Comparison of ENCODE assay signal across 8 cellular contexts in the genomic region with DNA sequence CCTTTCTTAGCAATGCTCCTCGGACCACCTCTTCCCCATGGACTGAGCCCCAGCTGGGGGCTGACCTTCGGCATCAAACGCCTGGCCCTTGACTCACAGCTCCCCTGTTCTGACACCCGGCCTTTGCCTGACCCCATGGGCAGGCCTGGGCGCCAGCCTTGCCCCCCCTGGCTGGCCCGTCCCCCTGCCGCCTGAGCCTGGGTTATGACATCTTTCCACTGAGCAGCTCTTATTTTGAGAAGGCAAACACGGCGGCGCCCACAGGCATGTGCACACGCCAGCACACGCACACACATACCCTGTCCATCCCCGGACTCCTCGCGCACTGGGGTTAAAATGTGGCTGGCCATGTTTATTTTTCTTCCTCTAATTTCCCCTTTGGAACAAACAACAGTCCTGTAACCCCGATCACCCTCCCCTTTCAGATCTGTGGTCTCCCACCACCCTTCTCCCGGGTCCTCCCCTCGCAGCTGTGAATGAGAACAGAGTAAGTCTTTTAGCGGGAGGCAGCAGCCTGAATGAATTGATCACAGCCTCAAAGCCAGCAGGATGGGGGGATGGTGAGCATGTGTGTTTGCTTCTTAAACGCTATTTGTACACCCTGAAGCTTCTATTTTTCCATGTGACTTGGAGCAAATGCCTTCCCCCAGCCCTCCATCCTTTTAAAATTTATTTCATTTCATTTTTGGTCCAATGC. TPM values are rescaled to one million over a fixed set of nuclear protein-coding genes. Genes with fewer than 3 reads are reported as not detected.
DNase-seq lines count a peak whose midpoint lies in the region; ATAC-seq and TF ChIP-seq lines count a peak whose summit lies in the region.

No MANE protein-coding gene starts in this region.

- H3K79me2 ChIP-seq in fibroblast of lung (ENCODE audit: control insufficient read depth, insufficient read depth, low read length) = no peaks in the 10 kb centered on the region

- H3K27ac Mint-ChIP-seq in T-helper 17 cell = no peak overlapping the region

- H3K27me3 ChIP-seq in fibroblast of lung (ENCODE audit: control insufficient read depth, insufficient read depth, low read length) = no peaks in the 10 kb centered on the region
- H3K27me3 ChIP-seq in neuron (ENCODE audit: insufficient read depth, low read length) = no peaks in the 10 kb centered on the region

- H3K4me1 Mint-ChIP-seq in T-helper 17 cell = peaks cover 2% of the 10 kb centered on the region

- H3K36me3 ChIP-seq in fibroblast of lung (ENCODE audit: control insufficient read depth, insufficient read depth, low read length) = no peaks in the 10 kb centered on the region
- H3K36me3 ChIP-seq in neuron (ENCODE audit: insufficient read depth, low read length) = no peaks in the 10 kb centered on the region

- peaks cover 77% of the 10 kb centered on the region for H3K27me3 Mint-ChIP-seq in T-helper 17 cell

- H3K9ac ChIP-seq in fibroblast of lung (ENCODE audit: insufficient read depth, low read length) = peak overlapping the region; percentile 63

- H3K4me3 ChIP-seq in fibroblast of lung (replicated peaks in 1 of 4; ENCODE audit: control extremely low read depth in 1 of 4, insufficient read depth in 1 of 4, low read depth in 3 of 4, low read length in 4 of 4) (no peak overlapping the region), neuron (ENCODE audit: low read length) (peak overlapping the region; percentile 38)

- peaks cover 10% of the 10 kb centered on the region for H3K36me3 Mint-ChIP-seq in T-helper 17 cell (ENCODE audit: low read depth)

- H4K20me1 ChIP-seq in fibroblast of lung (ENCODE audit: control insufficient read depth, extremely low read depth, insufficient read depth, low read length) = no peaks in the 10 kb centered on the region

- H3K4me1 ChIP-seq in fibroblast of lung (ENCODE audit: control insufficient read depth, extremely low read depth, insufficient read depth, low read length) (peaks cover 47% of the 10 kb centered on the region), neuron (ENCODE audit: insufficient read depth, low read length) (peaks cover 18% of the 10 kb centered on the region)

- H3K9me3 ChIP-seq in fibroblast of lung (ENCODE audit: control insufficient read depth, insufficient read depth, low read depth, low read length) = no peaks in the 10 kb centered on the region
- H3K9me3 ChIP-seq in neuron (ENCODE audit: low read length) = peaks cover 1% of the 10 kb centered on the region
- no peaks in the 10 kb centered on the region for H3K9me3 ChIP-seq in T-helper 17 cell (ENCODE audit: control insufficient read depth, low read length, poor library complexity, severe bottlenecking)

- ATAC-seq in T-helper 17 cell = no peak

- DNase-seq in DMS79 (lab: John Stamatoyannopoulos, UW) (peak; percentile 75), fibroblast of lung (ENCODE audit: low read depth in 2 of 2) (peak; percentile 94 to 99), NOMO-1 treated with dmso at 0.1 percent for 144 hours (lab: John Stamatoyannopoulos, UW; ENCODE audit: unreplicated experiment) (no peak), NCI-H1048 (lab: John Stamatoyannopoulos, UW) (no peak), T-helper 17 cell (no peak), OCI-M1 (lab: John Stamatoyannopoulos, UW) (no peak)

- peak overlapping the region; percentile 26 for H3K4me2 ChIP-seq in fibroblast of lung (ENCODE audit: extremely low read depth, insufficient read depth, low read length)

- H3K4me3 Mint-ChIP-seq in T-helper 17 cell = no peak overlapping the region

- no peak overlapping the region for H2AFZ ChIP-seq in fibroblast of lung (ENCODE audit: low read length)
- peak overlapping the region; percentile 41 for H2AFZ ChIP-seq in neuron (ENCODE audit: low read depth, low read length)

- TF ChIP-seq CTCF in fibroblast of lung (conservative IDR thresholded peaks at IDR 0.05 in 1 of 2, IDR thresholded peaks at IDR 0.05 in 1 of 2; ENCODE audit: low read depth in 1 of 2, low read length in 2 of 2) = no peak

- H3K27ac ChIP-seq in fibroblast of lung (ENCODE audit: insufficient read depth, low read length) = peak overlapping the region; percentile 83

TF ChIP-seq in PFSK-1, 5 proteins besides CTCF, POLR2A, EP300 and RAD21:
- TF ChIP-seq SIN3A (IDR thresholded peaks at IDR 0.05; ENCODE audit: borderline replicate concordance, insufficient read depth, low read length) (no peak), FOXP2 (optimal IDR thresholded peaks at IDR 0.05; ENCODE audit: borderline replicate concordance, extremely low read depth, extremely low read length, insufficient read depth) (peak; percentile 24)

RNA-seq across cellular contexts. Expression of a gene that starts 11.8 kb away (rescaled TPM):
- polyA plus RNA-seq in PFSK-1 (2012; ENCODE audit: insufficient read length, low read depth) = 4.4 TPM
- total RNA-seq in fibroblast of lung (19.0 and 19.2 TPM in 2 replicates), T-helper 17 cell (not detected)
- polyA plus RNA-seq in fibroblast of lung = 5.6 and 7.1 TPM in 2 replicates
- 11.7 and 17.4 TPM in 2 replicates for polyA plus RNA-seq in fibroblast of lung (2012)
- polyA minus RNA-seq in fibroblast of lung (ENCODE audit: low replicate concordance) = 12.8 and 15.6 TPM in 2 replicates

RNA-seq across cellular contexts. Expression of a gene that starts 47.8 kb away (rescaled TPM):
- not detected for polyA plus RNA-seq in PFSK-1 (2012; ENCODE audit: insufficient read length, low read depth)
- total RNA-seq in fibroblast of lung = under 0.01 TPM in 1 of 2 replicates, not detected in the other
- not detected in 2 replicates for polyA plus RNA-seq in fibroblast of lung
- not detected in 2 replicates for polyA plus RNA-seq in fibroblast of lung (2012)
- polyA minus RNA-seq in fibroblast of lung (ENCODE audit: low replicate concordance) = not detected in 2 replicates
- total RNA-seq in T-helper 17 cell = 10 to 100 TPM in 1 of 2 donors, 1 to 10 TPM in 1; 9.9 to 14.8 TPM

Comparison
In these comparisons a context has a peak if more than half of its experiments do, and no peak if none do; other contexts are left out.
1. DNase-seq: peak in DMS79 (single experiment) and fibroblast of lung (2 of 2); none in NOMO-1 treated with dmso at 0.1 percent for 144 hours (single experiment), NCI-H1048 (single experiment), T-helper 17 cell (0 of 3) and OCI-M1 (single experiment).
2. RNA of a gene that starts 11.8 kb away (total RNA-seq): 19.0 to 19.2 TPM in fibroblast of lung; not detected in T-helper 17 cell; every median in the first group is over 10 times any median in the second.
3. RNA of a gene that starts 47.8 kb away (total RNA-seq): 9.9 to 14.8 TPM in T-helper 17 cell; under 0.01 TPM in fibroblast of lung; every median in the first group is over 10 times any median in the second.